Comparison of ENCODE assay signal across 8 cellular contexts in genomic region chrX:120468825-120469525, GRCh38. TPM values are rescaled to one million over a fixed set of nuclear protein-coding genes. Genes with fewer than 3 reads are reported as not detected.
A peak's percentile ranks its signal among the peaks of the same experiment; 100 is the strongest.
DNase-seq lines count a peak whose midpoint lies in the region; ATAC-seq and TF ChIP-seq lines count a peak whose summit lies in the region.

LAMP2 (minus strand) TSS chrX:120469296; CDS start chrX:120469169, 127 bp downstream.

- no peak for TF ChIP-seq CTCF in Peyer's patch (IDR thresholded peaks at IDR 0.05)

- H3K27ac ChIP-seq in KOPT-K1 (ENCODE audit: low read depth, low read length, poor library complexity, severe bottlenecking) (peak within 1 kb of the TSS; percentile 85), Peyer's patch (peak within 1 kb of the TSS; percentile 78 to 88 (median 85)), muscle layer of duodenum (ENCODE audit: low read length) (peak within 1 kb of the TSS; percentile 67)

- TF ChIP-seq POLR2A in Peyer's patch (IDR thresholded peaks at IDR 0.05) = peak; percentile 39 to 53

- DNase-seq in DMS79 treated with DMSO at 0.1 percent for 48 hours (lab: John Stamatoyannopoulos, UW) = peak; percentile 54
- peak; percentile 83 to 94 (median 85) for DNase-seq in Peyer's patch
- peak; percentile 81 to 86 for DNase-seq in activated T-cell treated with anti-CD3 and anti-CD28 coated beads, Interleukin-2, amount 50 U/mL, for 48 hours
- peak; percentile 44 for DNase-seq in stimulated activated CD8-positive, alpha-beta memory T cell treated with anti-CD3 and anti-CD28 coated beads, Interleukin-7, amount 100 ng/mL, for 24 hours (ENCODE audit: low read depth)

- H3K4me3 ChIP-seq in Peyer's patch (peak within 1 kb of the TSS; percentile 51 to 75 (median 62)), muscle layer of duodenum (ENCODE audit: low read depth in 1 of 2, low read length in 2 of 2) (peak within 1 kb of the TSS; percentile 68 to 75)

- H3K9me3 ChIP-seq in KOPT-K1 (ENCODE audit: insufficient read depth, low read length, poor library complexity, severe bottlenecking) = no peaks in the 10 kb centered on the region
- no peaks in the 10 kb centered on the region for H3K9me3 ChIP-seq in Peyer's patch
- H3K9me3 ChIP-seq in muscle layer of duodenum (ENCODE audit: control insufficient read depth in 1 of 2, low read length in 2 of 2) = no peaks in the 10 kb centered on the region

- no peaks in the 10 kb centered on the region for H3K36me3 ChIP-seq in KOPT-K1 (ENCODE audit: insufficient read depth, low read length)
- H3K36me3 ChIP-seq in Peyer's patch = no peaks in the 10 kb centered on the region
- H3K36me3 ChIP-seq in muscle layer of duodenum (ENCODE audit: control insufficient read depth in 1 of 2, insufficient read depth in 2 of 2, low read length in 2 of 2) = peaks cover 0 to 4% of the 10 kb centered on the region in 2 donors

- peak; percentile 96 for ATAC-seq in GM21825 (IDR thresholded peaks at IDR 0.05; ENCODE audit: unreplicated experiment)
- ATAC-seq in esophagus mucosa = peak; percentile 98

- no peaks in the 10 kb centered on the region for H3K27me3 ChIP-seq in Peyer's patch
- H3K27me3 ChIP-seq in muscle layer of duodenum (ENCODE audit: low read depth, low read length) = no peaks in the 10 kb centered on the region

- H3K4me1 ChIP-seq in Peyer's patch = peaks cover 0 to 10% (median 0%) of the 10 kb centered on the region in 4 donors
- H3K4me1 ChIP-seq in muscle layer of duodenum (ENCODE audit: control insufficient read depth in 1 of 2, insufficient read depth in 2 of 2, low read length in 2 of 2) = peaks cover 0 to 6% of the 10 kb centered on the region in 2 donors

RNA-seq across cellular contexts. Expression of gene LAMP2, which starts in this region (rescaled TPM):
- total RNA-seq in Peyer's patch (100 to 1,000 TPM in 1 of 4 donors, 10 to 100 TPM in 3; 19.8 to 119 (median 65.7) TPM), esophagus mucosa (131 TPM)

Comparison
In these comparisons a context has a peak if more than half of its experiments do, and no peak if none do; other contexts are left out.
1. Peak in every context shown above with its lines: DNase-seq, ATAC-seq, H3K4me3 ChIP-seq and H3K27ac ChIP-seq.